ENCODE assay signal across 2 cellular contexts in genomic region chr9:129467739-129468666, GRCh38.
A peak's percentile ranks its signal among the peaks of the same experiment; 100 is the strongest.
TF ChIP-seq lines count a peak whose summit lies in the region.

No MANE protein-coding gene starts in this region.

TF ChIP-seq in HepG2, 621 proteins besides CTCF, POLR2A, EP300 and RAD21 (continued from another document):
- TF ChIP-seq MNT (IDR thresholded peaks at IDR 0.05), result peak; percentile 77

TF ChIP-seq in K562, 482 proteins besides CTCF, POLR2A, EP300 and RAD21 (continued from another document):
- TF ChIP-seq CTCFL (IDR thresholded peaks at IDR 0.05; ENCODE audit: borderline replicate concordance, insufficient read depth, low read depth, low read length, poor library complexity, severe bottlenecking) (no peak), TRIM24 (IDR thresholded peaks at IDR 0.05) (0 out of 4 replicates have a peak, but pooled peaks of 1 of the 2 experiments have one; percentile 30), ZFP30 (CRISPR knock-in tag; IDR thresholded peaks at IDR 0.05; ENCODE audit: borderline replicate concordance) (no peak), HNRNPLL (IDR thresholded peaks at IDR 0.05; ENCODE audit: low read depth, low read length, poor library complexity, severe bottlenecking) (no peak), ZBTB43 (CRISPR knock-in tag; IDR thresholded peaks at IDR 0.05) (no peak), CUX1 (CRISPR knock-in tag; IDR thresholded peaks at IDR 0.05) (no peak), TSHZ1 (CRISPR knock-in tag; IDR thresholded peaks at IDR 0.05) (no peak), CBX8 (IDR thresholded peaks at IDR 0.05; ENCODE audit: borderline replicate concordance, extremely low read depth, low read depth, low read length, poor library complexity, severe bottlenecking) (no peak), KDM1A (IDR thresholded peaks at IDR 0.05) (0 out of 4 replicates have a peak, but pooled peaks of 1 of the 2 experiments have one; percentile 15)
